Comparison of ENCODE assay signal across 15 cellular contexts in the genomic region with DNA sequence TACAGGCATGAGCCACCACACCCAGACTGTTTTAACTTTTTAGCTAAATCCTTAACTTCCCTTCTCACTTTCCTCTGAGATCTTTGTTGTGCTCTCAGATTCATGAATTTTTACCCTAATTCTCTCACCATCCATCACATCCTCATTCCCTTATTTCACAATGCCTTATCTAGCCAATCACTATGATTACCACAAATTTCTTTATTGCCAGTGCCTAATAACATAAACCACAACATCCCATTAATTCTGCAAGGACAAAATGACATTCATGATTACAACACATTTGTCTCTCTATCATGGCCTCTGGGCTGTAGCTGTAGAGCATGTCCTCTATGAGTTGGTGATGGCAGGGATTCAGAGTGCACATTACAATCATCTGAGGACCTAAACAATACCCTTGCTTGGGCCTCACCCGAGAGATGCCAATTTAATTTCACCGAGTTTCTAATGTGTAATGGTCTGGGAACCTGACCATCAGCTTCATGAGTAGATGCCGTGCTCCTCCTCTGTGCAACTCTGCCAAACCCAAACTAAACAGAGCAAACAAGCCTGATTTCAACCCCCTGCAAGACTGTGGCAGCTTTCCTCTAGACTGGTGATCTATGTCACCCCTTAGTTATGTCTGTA.
"Had no signal": no experiment of that assay in that cellular context is flagged by ENCODE, and none has a peak within 500 bp of the region (broad histone marks: within the 10 kb centered on the region; RNA-seq: fewer than 3 reads in every experiment).

No MANE protein-coding gene starts in this region.

- ATAC-seq: left lobe of liver; natural killer cell treated with Interleukin-12 subunit alpha and Interleukin-12 subunit beta and Interleukin-15 and Interleukin-18, amount 100 ng/mL, for 72 hours had no signal

- DNase-seq: activated B cell treated with CpG ODN at 0.5 μM for 24 hours; activated CD4-positive, alpha-beta T cell treated with anti-CD3 and anti-CD28 coated beads, Interleukin-2, amount 10 ng/mL, durations not matched to agents 24 days and 14 days; activated naive CD4-positive, alpha-beta T cell treated with anti-CD3 and anti-CD28 coated beads, Interleukin-2, amount 50 U/mL, for 16 hours; adrenal gland; effector memory CD4-positive, alpha-beta T cell; foreskin keratinocyte; heart left ventricle; mesenchymal stem cell; occipital lobe; stimulated activated CD4-positive, alpha-beta T cell treated with anti-CD3 and anti-CD28 coated beads, Interleukin-2, amount 100 ng/mL, for 48 hours; stimulated activated naive CD4-positive, alpha-beta T cell treated with Interleukin-2 at 50 U/mL for 16 hours had no signal

- H3K4me3 ChIP-seq: adrenal gland, heart left ventricle, prostate gland had no signal

- H3K9me3 ChIP-seq: adrenal gland, heart left ventricle, prostate gland had no signal

- FAIRE-seq: TTC549 had no signal

- H3K27me3 ChIP-seq: adrenal gland, foreskin keratinocyte had no signal

- H3K36me3 ChIP-seq: adrenal gland, heart left ventricle, prostate gland had no signal

- H3K4me1 ChIP-seq: prostate gland had no signal

- H3K27ac ChIP-seq: prostate gland had no signal
